Comparison of ENCODE assay signal across 23 cellular contexts in the genomic region with DNA sequence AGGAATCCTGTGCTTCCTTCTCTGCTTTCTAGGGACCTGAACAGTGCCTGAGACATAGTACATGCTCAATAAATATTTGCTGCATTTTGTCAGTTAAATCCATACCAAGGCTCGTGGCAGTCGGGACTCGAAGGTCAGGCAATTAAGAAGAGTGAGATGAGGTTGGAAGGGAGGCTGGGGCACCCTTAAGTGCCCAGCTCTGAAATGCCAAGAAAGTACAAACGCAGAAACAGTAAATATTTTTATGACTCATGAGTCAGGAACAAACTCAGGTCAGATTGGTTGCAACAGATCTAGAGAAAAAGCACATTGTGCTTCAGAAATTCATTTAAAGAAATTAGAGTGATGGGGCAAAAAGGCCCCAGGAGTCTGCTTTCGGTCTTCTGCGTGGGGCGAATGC.
DNase-seq lines count a peak whose midpoint lies in the region; ATAC-seq and TF ChIP-seq lines count a peak whose summit lies in the region.
"Had no signal": no experiment of that assay in that cellular context is flagged by ENCODE, and none has a peak within 500 bp of the region (broad histone marks: within the 10 kb centered on the region; RNA-seq: fewer than 3 reads in every experiment).

No MANE protein-coding gene starts in this region.

- no peak overlapping the region for H3K56ac ChIP-seq in H9 (ENCODE audit: insufficient read length, low read depth, low read length)

- no peak overlapping the region for H4K91ac ChIP-seq in H9 (ENCODE audit: insufficient read length, low read depth, low read length)

- H3K79me2 ChIP-seq in H9 (ENCODE audit: insufficient read depth, low read length) = no peaks in the 10 kb centered on the region

- WGBS in esophagus, 2 donors = 40 to 70% methylated on average over 7 of the region's 7 CpGs
- WGBS in H9 (ENCODE audit: extremely low coverage, insufficient read length, low lambda C conversion rate) = no CpG with 5 or more reads among the region's 7 CpGs

- H3K27ac ChIP-seq in esophagus (ENCODE audit: low read depth in 2 of 2, low read length in 1 of 2) = peak overlapping the region; percentile 55 to 75
- H3K27ac ChIP-seq in H9 (ENCODE audit: insufficient read length, low read depth, low read length) = no peak overlapping the region
- H3K27ac ChIP-seq: 22Rv1, PC-9, SJSA1 had no signal

- no peak overlapping the region for H2BK15ac ChIP-seq in H9 (ENCODE audit: low read depth, low read length)

- H3K9me3 Mint-ChIP-seq in progenitor cell of endocrine pancreas (ENCODE audit: low read depth) = peaks cover 6% of the 10 kb centered on the region
- peaks cover 0 to 5% of the 10 kb centered on the region in 2 experiments; a peak in 2 of 5 replicates for H3K9me3 Mint-ChIP-seq in H9

- H3K27me3 Mint-ChIP-seq in progenitor cell of endocrine pancreas (peaks cover 91% of the 10 kb centered on the region), H9 (ENCODE audit: low read depth) (peaks cover 93% of the 10 kb centered on the region)
- H3K27me3 Mint-ChIP-seq: CD4-positive, CD25-positive, alpha-beta regulatory T cell had no signal

- DNase-seq in DMS53 (lab: John Stamatoyannopoulos, UW) (peak; percentile 24), DMS53 treated with DMSO at 0.1 percent for 48 hours (lab: John Stamatoyannopoulos, UW; ENCODE audit: unreplicated experiment) (no peak), progenitor cell of endocrine pancreas (ENCODE audit: low spot score, unreplicated experiment) (no peak), H9 (no peak), NCI-H2227 treated with DMSO at 0.1 percent for 48 hours (lab: John Stamatoyannopoulos, UW) (no peak)
- DNase-seq in stimulated activated CD4-positive, alpha-beta T cell treated with anti-CD3 and anti-CD28 coated beads, Interleukin-4, amount 100 ng/mL, for 1 hour = no peak
- DNase-seq: Calu3; CD4-positive, CD25-positive, alpha-beta regulatory T cell; DMS79; HFFc6; MV-4-11; NCI-H1417; NCI-H187; NCI-H2107; NCI-H226; NCI-H524 treated with DMSO at 0.1 percent for 48 hours; PC-9 had no signal

- no peak overlapping the region for H2BK12ac ChIP-seq in H9 (ENCODE audit: insufficient read length, low read depth, low read length)

- H3K4me3 Mint-ChIP-seq in progenitor cell of endocrine pancreas (ENCODE audit: low read depth) (no peak overlapping the region), H9 (no peak overlapping the region)
- H3K4me3 Mint-ChIP-seq: B cell; CD4-positive, CD25-positive, alpha-beta regulatory T cell; HFFc6 had no signal

- no peaks in the 10 kb centered on the region for H3K36me3 Mint-ChIP-seq in progenitor cell of endocrine pancreas (ENCODE audit: insufficient read depth)
- no peaks in the 10 kb centered on the region; a peak in 1 of 7 replicates for H3K36me3 Mint-ChIP-seq in H9 (ENCODE audit: insufficient read depth in 1 of 3, low read depth in 3 of 3)
- H3K36me3 Mint-ChIP-seq: CD4-positive, CD25-positive, alpha-beta regulatory T cell had no signal

- H2AFZ ChIP-seq in H9 (ENCODE audit: low read length) = no peak overlapping the region
- H2AFZ ChIP-seq: PC-9 had no signal

- H3K4ac ChIP-seq in H9 (ENCODE audit: low read depth, low read length) = no peak overlapping the region

- no peaks in the 10 kb centered on the region for H3K79me1 ChIP-seq in H9 (ENCODE audit: insufficient read depth, low read depth, low read length, poor library complexity, severe bottlenecking)

- no peaks in the 10 kb centered on the region for H3K23me2 ChIP-seq in H9 (ENCODE audit: insufficient read length, low read depth, low read length, poor library complexity, severe bottlenecking)

- no peak overlapping the region for H3T11ph ChIP-seq in H9 (ENCODE audit: low read length)

- H3K36me3 ChIP-seq in esophagus (ENCODE audit: control insufficient read depth in 2 of 2, insufficient read depth in 2 of 2, low read length in 1 of 2) = no peaks in the 10 kb centered on the region
- H3K36me3 ChIP-seq: SJSA1 had no signal

- H4K20me1 ChIP-seq in H9 (ENCODE audit: control insufficient read depth, insufficient read depth, insufficient read length) = no peaks in the 10 kb centered on the region

- TF ChIP-seq CTCF in progenitor cell of endocrine pancreas (IDR thresholded peaks at IDR 0.05; ENCODE audit: unreplicated experiment) (no peak), H9 (conservative IDR thresholded peaks at IDR 0.05) (no peak)

- no peak overlapping the region for H2BK120ac ChIP-seq in H9 (ENCODE audit: low read depth, low read length, poor library complexity, severe bottlenecking)

- H3K4me2 ChIP-seq in H9 (ENCODE audit: insufficient read depth, insufficient read length, low read length) = no peak overlapping the region
- H3K4me2 ChIP-seq: PC-9 had no signal

- no peak overlapping the region for H2BK20ac ChIP-seq in H9 (ENCODE audit: low read depth, low read length, poor library complexity, severe bottlenecking)

- no peak overlapping the region for H3K23ac ChIP-seq in H9 (ENCODE audit: insufficient read length, low read depth, low read length)

- no peak overlapping the region for H3K9ac ChIP-seq in H9 (ENCODE audit: extremely low read depth, insufficient read length, low read length)

- no peak overlapping the region for H4K5ac ChIP-seq in H9 (ENCODE audit: insufficient read length, low read depth, low read length)

- H3K4me1 ChIP-seq in esophagus (ENCODE audit: control insufficient read depth in 2 of 2, insufficient read depth in 2 of 2, low read length in 1 of 2) (peaks cover 0 to 14% of the 10 kb centered on the region in 2 donors), H9 (ENCODE audit: insufficient read depth, low read length) (peaks cover 5% of the 10 kb centered on the region; the same call in 1 of the 2 replicates)
- H3K4me1 ChIP-seq: SJSA1 had no signal

- H2AK5ac ChIP-seq in H9 (ENCODE audit: insufficient read length, low read length) = no peak overlapping the region

- no peak overlapping the region for H4K8ac ChIP-seq in H9 (replicated peaks; ENCODE audit: insufficient read length, low read depth, low read length)

- no peaks in the 10 kb centered on the region for H3K27me3 ChIP-seq in esophagus (ENCODE audit: control insufficient read depth in 1 of 2, insufficient read depth in 2 of 2, low read length in 2 of 2)
- H3K27me3 ChIP-seq in H9 (ENCODE audit: insufficient read depth, low read length) = peaks cover 8% of the 10 kb centered on the region; the same call in 1 of the 2 replicates
- H3K27me3 ChIP-seq: SJSA1 had no signal

- H3K9me3 ChIP-seq in esophagus (ENCODE audit: control insufficient read depth in 2 of 2, insufficient read depth in 1 of 2, low read depth in 1 of 2, low read length in 1 of 2) (peaks cover 0 to 2% of the 10 kb centered on the region in 2 donors), H9 (ENCODE audit: control insufficient read depth, low read depth, low read length) (no peaks in the 10 kb centered on the region)

- H3K4me3 ChIP-seq in esophagus (ENCODE audit: low read depth in 1 of 2, low read length in 2 of 2) = no peak overlapping the region
- H3K4me3 ChIP-seq: K562, PC-9, SJSA1 had no signal

- H2BK5ac ChIP-seq in H9 (ENCODE audit: insufficient read length, low read length) = no peak overlapping the region

- ATAC-seq in GM19324 (IDR thresholded peaks at IDR 0.05; ENCODE audit: low FRiP score, unreplicated experiment) = no peak
- ATAC-seq: K562 had no signal

- H3K27ac Mint-ChIP-seq in progenitor cell of endocrine pancreas (peak overlapping the region; percentile 23), H9 (no peak overlapping the region)
- H3K27ac Mint-ChIP-seq: B cell; CD4-positive, CD25-positive, alpha-beta regulatory T cell; HFFc6 had no signal

- H3K18ac ChIP-seq in H9 (ENCODE audit: insufficient read length, low read depth, low read length) = no peak overlapping the region

- H3K14ac ChIP-seq in H9 (ENCODE audit: insufficient read depth, low read length) = no peak overlapping the region

- H3K4me1 Mint-ChIP-seq in progenitor cell of endocrine pancreas (ENCODE audit: low read depth) (no peaks in the 10 kb centered on the region), H9 (peaks cover 9 to 20% of the 10 kb centered on the region in 2 experiments)
- H3K4me1 Mint-ChIP-seq: B cell had no signal
